31 cellular contexts compared by ENCODE assay signal in genomic region chr3:149820183-149820582, GRCh38. TPM values are rescaled to one million over a fixed set of nuclear protein-coding genes. Genes with fewer than 3 reads are reported as not detected.
A peak's percentile ranks its signal among the peaks of the same experiment; 100 is the strongest.
DNase-seq lines count a peak whose midpoint lies in the region; TF ChIP-seq lines count a peak whose summit lies in the region.
"Had no signal": no experiment of that assay in that cellular context is flagged by ENCODE, and none has a peak within 500 bp of the region (broad histone marks: within the 10 kb centered on the region; RNA-seq: fewer than 3 reads in every experiment).

No MANE protein-coding gene starts in this region.

- H2BK120ac ChIP-seq in trophoblast cell (ENCODE audit: insufficient read depth, low read length, poor library complexity), result no peak overlapping the region

- H3K4me1 Mint-ChIP-seq in T-helper 2 cell treated with Interferon-gamma antibody and Interleukin-4, amounts not matched to agents 5 μg/mL and 100 μg/mL, for 36 hours (ENCODE audit: low read depth), result peaks cover 38% of the 10 kb centered on the region

- H2AK5ac ChIP-seq in trophoblast cell (ENCODE audit: low read length), result no peak overlapping the region

- no peak overlapping the region for H4K8ac ChIP-seq in trophoblast cell (ENCODE audit: low read depth, low read length)

- no peak overlapping the region for H3K4me2 ChIP-seq in trophoblast cell (ENCODE audit: low read length)

- no CpG with 5 or more reads among the region's 4 CpGs for WGBS in trophoblast cell (ENCODE audit: extremely low coverage, insufficient coverage, insufficient read length)

- H3K9me3 ChIP-seq in trophoblast cell (ENCODE audit: insufficient read depth, low read depth, low read length), result no peaks in the 10 kb centered on the region
- H3K9me3 ChIP-seq: Peyer's patch, suprapubic skin had no signal

- no peaks in the 10 kb centered on the region for H3K79me2 ChIP-seq in trophoblast cell (ENCODE audit: control insufficient read depth, insufficient read depth, low read length, poor library complexity)

- no peak overlapping the region for H2AFZ ChIP-seq in trophoblast cell (ENCODE audit: insufficient read depth, low read length, poor library complexity)

- H2BK12ac ChIP-seq in trophoblast cell (ENCODE audit: low read length), result no peak overlapping the region

- H3K4me1 ChIP-seq in trophoblast cell (ENCODE audit: control insufficient read depth in 1 of 2, insufficient read depth in 2 of 2, low read length in 2 of 2), result no peaks in the 10 kb centered on the region

- H3K18ac ChIP-seq in trophoblast cell (ENCODE audit: low read length), result no peak overlapping the region

- peaks cover 17% of the 10 kb centered on the region for H3K9me3 Mint-ChIP-seq in T-helper 2 cell treated with Interferon-gamma antibody and Interleukin-4, amounts not matched to agents 5 μg/mL and 100 μg/mL, for 36 hours
- H3K9me3 Mint-ChIP-seq: CD8-positive, alpha-beta memory T cell had no signal

- H3K4me3 ChIP-seq in epithelial cell of esophagus (ENCODE audit: low read length) (no peak overlapping the region), trophoblast cell (ENCODE audit: low read depth, low read length) (no peak overlapping the region)
- H3K4me3 ChIP-seq: dorsolateral prefrontal cortex, Peyer's patch, suprapubic skin had no signal

- H3K23ac ChIP-seq in trophoblast cell (ENCODE audit: low read length), result no peak overlapping the region

- H3K79me1 ChIP-seq in trophoblast cell (ENCODE audit: low read length), result no peaks in the 10 kb centered on the region

- H3K27me3 ChIP-seq in trophoblast cell (ENCODE audit: insufficient read depth, low read length), result no peaks in the 10 kb centered on the region
- H3K27me3 ChIP-seq: dorsolateral prefrontal cortex, Peyer's patch, suprapubic skin had no signal

- DNase-seq in EL (peak; percentile 50), HT1080 (ENCODE audit: low read depth) (peak; percentile 38), epithelial cell of esophagus (ENCODE audit: low read depth) (peak; percentile 60), trophoblast cell (peak; percentile 40 to 46), GM20000 (ENCODE audit: low spot score) (no peak), HK-2 (ENCODE audit: unreplicated experiment) (no peak)
- DNase-seq in T-helper 2 cell treated with Interferon-gamma antibody and Interleukin-4, amounts not matched to agents 5 μg/mL and 100 μg/mL, for 36 hours (ENCODE audit: low spot score), result no peak
- DNase-seq: activated CD4-positive, alpha-beta T cell treated with anti-CD3 and anti-CD28 coated beads for 36 hours; activated CD8-positive, alpha-beta T cell treated with anti-CD3 and anti-CD28 coated beads for 36 hours; activated naive CD4-positive, alpha-beta T cell treated with anti-CD3 and anti-CD28 coated beads, Interleukin-2, amount 50 U/mL, for 16 hours; CD8-positive, alpha-beta memory T cell; DMS 273 treated with DMSO at 0.1 percent for 48 hours; dorsolateral prefrontal cortex; hypothalamus; KG1; NCI-H1417 treated with DMSO at 0.1 percent for 48 hours; NCI-H446; NCI-H748 treated with DMSO at 0.1 percent for 48 hours; Peyer's patch; SIG-M5; small intestine; stimulated activated naive CD4-positive, alpha-beta T cell; T1000 had no signal

- H2BK5ac ChIP-seq in trophoblast cell (ENCODE audit: low read depth, low read length, poor library complexity), result no peak overlapping the region

- H4K12ac ChIP-seq in trophoblast cell (ENCODE audit: low read depth, low read length), result no peak overlapping the region

- H3K36me3 Mint-ChIP-seq in T-helper 2 cell treated with Interferon-gamma antibody and Interleukin-4, amounts not matched to agents 5 μg/mL and 100 μg/mL, for 36 hours (ENCODE audit: low read depth), result peaks cover 25% of the 10 kb centered on the region

- H3K4me3 Mint-ChIP-seq in T-helper 2 cell treated with Interferon-gamma antibody and Interleukin-4, amounts not matched to agents 5 μg/mL and 100 μg/mL, for 36 hours, result no peak overlapping the region
- H3K4me3 Mint-ChIP-seq: activated CD4-positive, alpha-beta T cell treated with anti-CD3 and anti-CD28 coated beads for 36 hours; activated CD8-positive, alpha-beta T cell treated with anti-CD3 and anti-CD28 coated beads for 36 hours; brain; nephron had no signal

- no peaks in the 10 kb centered on the region for H3K27me3 Mint-ChIP-seq in T-helper 2 cell treated with Interferon-gamma antibody and Interleukin-4, amounts not matched to agents 5 μg/mL and 100 μg/mL, for 36 hours (ENCODE audit: low read depth)
- H3K27me3 Mint-ChIP-seq: activated CD4-positive, alpha-beta T cell treated with anti-CD3 and anti-CD28 coated beads for 36 hours; activated CD8-positive, alpha-beta T cell treated with anti-CD3 and anti-CD28 coated beads for 36 hours; brain; CD8-positive, alpha-beta memory T cell had no signal

- H3K4ac ChIP-seq in trophoblast cell (ENCODE audit: low read depth, low read length), result no peak overlapping the region

- no peak overlapping the region for H3K9ac ChIP-seq in trophoblast cell (ENCODE audit: low read length)

- no peak overlapping the region for H4K91ac ChIP-seq in trophoblast cell (ENCODE audit: low read depth, low read length)

- no peaks in the 10 kb centered on the region for H3K36me3 ChIP-seq in trophoblast cell (ENCODE audit: control insufficient read depth in 1 of 2, insufficient read depth in 2 of 2, low read length in 2 of 2)
- H3K36me3 ChIP-seq: Peyer's patch, suprapubic skin had no signal

- no peak overlapping the region for H3K27ac ChIP-seq in trophoblast cell (ENCODE audit: low read depth, low read length)
- H3K27ac ChIP-seq: HL-60, Peyer's patch, suprapubic skin, VCaP had no signal

- H3K14ac ChIP-seq in trophoblast cell (ENCODE audit: low read length), result no peak overlapping the region

- no peak overlapping the region for H3K27ac Mint-ChIP-seq in T-helper 2 cell treated with Interferon-gamma antibody and Interleukin-4, amounts not matched to agents 5 μg/mL and 100 μg/mL, for 36 hours
- H3K27ac Mint-ChIP-seq: activated CD4-positive, alpha-beta T cell treated with anti-CD3 and anti-CD28 coated beads for 36 hours; activated CD8-positive, alpha-beta T cell treated with anti-CD3 and anti-CD28 coated beads for 36 hours; brain; nephron had no signal

- TF ChIP-seq CTCF in epithelial cell of esophagus (IDR thresholded peaks at IDR 0.05; ENCODE audit: insufficient read depth, low read depth, low read length, missing control alignments) (no peak), GM20000 (IDR thresholded peaks at IDR 0.05; ENCODE audit: extremely low read depth, missing control alignments) (no peak)

RNA-seq across cellular contexts. Expression of gene RNF13, which starts 7.2 kb away (rescaled TPM):
- total RNA-seq in HT1080 (2014; rRNA removed; shearing (Covaris generic)), result 47.5 and 56.6 TPM in 2 replicates
- polyA plus RNA-seq in HT1080 (2015; cell fraction: cytosol; rRNA removed), result 40.0 and 47.5 TPM in 2 replicates
- 47.1 and 49.6 TPM in 2 replicates for polyA plus RNA-seq in HT1080 (2015; cell fraction: nucleus; rRNA removed)
- 22.2 and 22.6 TPM in 2 replicates for polyA plus RNA-seq in trophoblast cell (2013)

RNA-seq across cellular contexts. Expression of gene ANKUB1, which starts 27.8 kb away (rescaled TPM):
- total RNA-seq in HT1080 (2014; rRNA removed; shearing (Covaris generic)), result not detected in 2 replicates
- not detected in 2 replicates for polyA plus RNA-seq in HT1080 (2015; cell fraction: cytosol; rRNA removed)
- polyA plus RNA-seq in HT1080 (2015; cell fraction: nucleus; rRNA removed), result not detected in 2 replicates
- polyA plus RNA-seq in trophoblast cell (2013), result 0.11 and 0.18 TPM in 2 replicates
- total RNA-seq: activated CD4-positive, alpha-beta T cell treated with anti-CD3 and anti-CD28 coated beads for 36 hours; activated CD8-positive, alpha-beta T cell treated with anti-CD3 and anti-CD28 coated beads for 36 hours; CD8-positive, alpha-beta memory T cell; H1; osteocyte; Peyer's patch; suprapubic skin had no signal
- polyA plus RNA-seq: BJ; CD8-positive, alpha-beta memory T cell; H1; small intestine had no signal

Comparison
In these comparisons a context has a peak if more than half of its experiments do, and no peak if none do; other contexts are left out.
1. DNase-seq: peak in EL (single experiment), HT1080 (single experiment), epithelial cell of esophagus (single experiment) and trophoblast cell (2 of 2); none in GM20000 (single experiment), HK-2 (single experiment) and T-helper 2 cell treated with Interferon-gamma antibody and Interleukin-4, amounts not matched to agents 5 μg/mL and 100 μg/mL, for 36 hours (single experiment).